ENCODE assay signal across 12 cellular contexts in the genomic region with DNA sequence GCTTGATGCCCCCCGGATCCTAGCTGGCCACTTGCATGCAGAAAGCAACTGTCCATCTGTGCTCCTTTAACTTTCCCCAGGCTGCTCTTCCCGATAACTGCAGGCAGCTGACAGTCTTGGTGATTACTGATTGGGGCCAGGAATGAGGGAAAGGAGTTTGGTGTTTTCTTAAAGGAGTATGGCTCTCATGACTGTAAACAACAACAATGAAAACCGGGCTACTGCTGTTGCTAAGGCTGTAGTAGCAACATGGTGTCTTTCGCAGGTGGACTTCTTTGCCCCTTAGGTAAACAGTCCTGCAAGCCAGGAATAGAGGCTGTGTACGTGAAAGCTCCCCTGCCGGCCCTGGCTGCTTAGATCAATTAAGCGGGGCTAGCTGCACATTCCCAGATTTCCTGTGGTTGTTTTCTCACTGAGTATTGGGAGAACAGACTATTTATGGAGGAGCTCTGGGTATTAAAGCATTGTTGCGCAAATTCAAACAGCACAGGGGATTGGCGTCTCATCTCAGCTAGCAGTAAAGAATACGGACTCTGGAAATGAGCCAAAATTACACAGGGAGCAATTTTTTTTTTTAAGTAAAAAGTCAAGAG.
DNase-seq lines count a peak whose midpoint lies in the region; TF ChIP-seq lines count a peak whose summit lies in the region.
"Had no signal": no experiment of that assay in that cellular context is flagged by ENCODE, and none has a peak within 500 bp of the region (broad histone marks: within the 10 kb centered on the region; RNA-seq: fewer than 3 reads in every experiment).

No MANE protein-coding gene starts in this region.

- WGBS in liver = 32% methylated on average over 10 of the region's 10 CpGs

- peaks cover 7% of the 10 kb centered on the region for H3K4me1 Mint-ChIP-seq in activated CD4-positive, alpha-beta T cell treated with anti-CD3 and anti-CD28 coated beads, Interleukin-2, amount 10 ng/mL, durations not matched to agents 24 days and 14 days

- BruUV-seq in A673 (replicated peaks; lab: Mats Ljungman, UMichigan) = no TSS peak

- no peaks in the 10 kb centered on the region for H3K9me3 Mint-ChIP-seq in activated CD4-positive, alpha-beta T cell treated with anti-CD3 and anti-CD28 coated beads, Interleukin-2, amount 10 ng/mL, durations not matched to agents 24 days and 14 days
- H3K9me3 Mint-ChIP-seq: natural killer cell treated with Interleukin-12 subunit alpha and Interleukin-12 subunit beta and Interleukin-15 and Interleukin-18, amount 100 ng/mL, for 72 hours had no signal

- H3K36me3 Mint-ChIP-seq in activated CD4-positive, alpha-beta T cell treated with anti-CD3 and anti-CD28 coated beads, Interleukin-2, amount 10 ng/mL, durations not matched to agents 24 days and 14 days (ENCODE audit: low read depth) = peaks cover 18% of the 10 kb centered on the region
- H3K36me3 Mint-ChIP-seq: natural killer cell treated with Interleukin-12 subunit alpha and Interleukin-12 subunit beta and Interleukin-15 and Interleukin-18, amount 100 ng/mL, for 72 hours had no signal

- H3K4me1 ChIP-seq in A673 (ENCODE audit: insufficient read depth, low read length, poor library complexity, severe bottlenecking) = peaks cover 29% of the 10 kb centered on the region
- peaks cover 0 to 45% (median 31%) of the 10 kb centered on the region in 4 donors for H3K4me1 ChIP-seq in liver (ENCODE audit: control insufficient read depth in 4 of 4, insufficient read depth in 4 of 4, low read length in 3 of 4)

- H3K9me3 ChIP-seq in A673 (ENCODE audit: low read depth, low read length, poor library complexity, severe bottlenecking) (no peaks in the 10 kb centered on the region), liver (ENCODE audit: control insufficient read depth in 4 of 4, low read length in 3 of 4) (no peaks in the 10 kb centered on the region)

- CTCF ChIA-PET in A673 (lab: Charles Lee) = no interaction called here

- TF ChIP-seq RAD21 in liver (IDR thresholded peaks at IDR 0.05) = peak in 1 of 2 donors; percentile 31

- H3K9ac ChIP-seq in liver (ENCODE audit: low read depth in 1 of 2, low read length in 2 of 2) = peak overlapping the region; percentile 4 to 36

- H3K4me3 Mint-ChIP-seq in activated CD4-positive, alpha-beta T cell treated with anti-CD3 and anti-CD28 coated beads, Interleukin-2, amount 10 ng/mL, durations not matched to agents 24 days and 14 days = no peak overlapping the region
- H3K4me3 Mint-ChIP-seq: natural killer cell treated with Interleukin-12 subunit alpha and Interleukin-12 subunit beta and Interleukin-15 and Interleukin-18, amount 100 ng/mL, for 72 hours had no signal

- no peak for TF ChIP-seq CTCF in A673 (conservative IDR thresholded peaks at IDR 0.05; ENCODE audit: low read depth, low read length)
- TF ChIP-seq CTCF in liver (IDR thresholded peaks at IDR 0.05; ENCODE audit: low read depth, low read length, missing input control) = no peak

- POLR2A ChIA-PET in A673 (lab: Charles Lee; ENCODE audit: low non-redundant PET) = no interaction called here

- DNase-seq in A673 (ENCODE audit: low spot score) = peak; percentile 80
- DNase-seq in NCI-H146 (lab: John Stamatoyannopoulos, UW) = peak; percentile 33
- no peak for DNase-seq in activated T-cell treated with anti-CD3 and anti-CD28 coated beads for 4 hours
- DNase-seq in activated CD4-positive, alpha-beta T cell treated with anti-CD3 and anti-CD28 coated beads for 48 hours = no peak
- DNase-seq in activated CD4-positive, alpha-beta T cell treated with anti-CD3 and anti-CD28 coated beads, Interleukin-2, amount 10 ng/mL, durations not matched to agents 24 days and 14 days = no peak
- DNase-seq in stimulated activated CD4-positive, alpha-beta T cell treated with anti-CD3 and anti-CD28 coated beads, Interleukin-2, amount 100 ng/mL, for 24 hours = no peak
- DNase-seq: activated CD4-positive, alpha-beta T cell treated with anti-CD3 and anti-CD28 coated beads for 1 hour; NCI-H524 treated with DMSO at 0.1 percent for 48 hours; stimulated activated naive CD4-positive, alpha-beta T cell had no signal

- H3K27ac ChIP-seq in A673 (ENCODE audit: low read depth, low read length, poor library complexity, severe bottlenecking) = peak overlapping the region; percentile 57
- peak overlapping the region; percentile 56 for H3K27ac ChIP-seq in cingulate gyrus (ENCODE audit: low read depth, low read length)
- peak overlapping the region; percentile 47 to 51 for H3K27ac ChIP-seq in liver (ENCODE audit: low read depth in 1 of 2, low read length in 2 of 2)

- intact Hi-C loops in A673 (cut with micrococcal nuclease; ENCODE audit: unreplicated experiment) = no loop called here
- intact Hi-C loops in activated CD4-positive, alpha-beta T cell treated with anti-CD3 and anti-CD28 coated beads, Interleukin-2, amount 10 ng/mL, durations not matched to agents 24 days and 14 days (cut with micrococcal nuclease) = no loop called here

- H3K27me3 ChIP-seq in A673 (replicated peaks; ENCODE audit: insufficient read depth, low read depth, low read length, poor library complexity) = no peaks in the 10 kb centered on the region
- no peaks in the 10 kb centered on the region for H3K27me3 ChIP-seq in liver (ENCODE audit: control insufficient read depth in 4 of 4, insufficient read depth in 4 of 4, low read length in 3 of 4)

- H3K36me3 ChIP-seq in A673 (ENCODE audit: insufficient read depth, low read length, poor library complexity, severe bottlenecking) = no peaks in the 10 kb centered on the region
- no peaks in the 10 kb centered on the region for H3K36me3 ChIP-seq in liver (ENCODE audit: control insufficient read depth in 4 of 4, insufficient read depth in 3 of 4, low read depth in 1 of 4, low read length in 3 of 4)

- H3K27me3 Mint-ChIP-seq in activated CD4-positive, alpha-beta T cell treated with anti-CD3 and anti-CD28 coated beads, Interleukin-2, amount 10 ng/mL, durations not matched to agents 24 days and 14 days = no peaks in the 10 kb centered on the region
- H3K27me3 Mint-ChIP-seq: natural killer cell treated with Interleukin-12 subunit alpha and Interleukin-12 subunit beta and Interleukin-15 and Interleukin-18, amount 100 ng/mL, for 72 hours had no signal

- H3K27ac Mint-ChIP-seq in activated CD4-positive, alpha-beta T cell treated with anti-CD3 and anti-CD28 coated beads, Interleukin-2, amount 10 ng/mL, durations not matched to agents 24 days and 14 days = no peak overlapping the region

- H3K4me3 ChIP-seq in A673 (ENCODE audit: low read depth, low read length, poor library complexity, severe bottlenecking) = peak overlapping the region; percentile 28
- peak overlapping the region; percentile 9 to 41 (median 29) for H3K4me3 ChIP-seq in liver (ENCODE audit: low read depth in 1 of 3, low read length in 3 of 3)

TF ChIP-seq in liver, 16 proteins besides CTCF, POLR2A, EP300 and RAD21:
- TF ChIP-seq GABPA (IDR thresholded peaks at IDR 0.05 in 1 of 2, conservative IDR thresholded peaks at IDR 0.05 in 1 of 2) = no peak
- TF ChIP-seq JUND (IDR thresholded peaks at IDR 0.05) = no peak
- TF ChIP-seq HNF4G (IDR thresholded peaks at IDR 0.05) = peak; percentile 6
- TF ChIP-seq, protein P1, sequence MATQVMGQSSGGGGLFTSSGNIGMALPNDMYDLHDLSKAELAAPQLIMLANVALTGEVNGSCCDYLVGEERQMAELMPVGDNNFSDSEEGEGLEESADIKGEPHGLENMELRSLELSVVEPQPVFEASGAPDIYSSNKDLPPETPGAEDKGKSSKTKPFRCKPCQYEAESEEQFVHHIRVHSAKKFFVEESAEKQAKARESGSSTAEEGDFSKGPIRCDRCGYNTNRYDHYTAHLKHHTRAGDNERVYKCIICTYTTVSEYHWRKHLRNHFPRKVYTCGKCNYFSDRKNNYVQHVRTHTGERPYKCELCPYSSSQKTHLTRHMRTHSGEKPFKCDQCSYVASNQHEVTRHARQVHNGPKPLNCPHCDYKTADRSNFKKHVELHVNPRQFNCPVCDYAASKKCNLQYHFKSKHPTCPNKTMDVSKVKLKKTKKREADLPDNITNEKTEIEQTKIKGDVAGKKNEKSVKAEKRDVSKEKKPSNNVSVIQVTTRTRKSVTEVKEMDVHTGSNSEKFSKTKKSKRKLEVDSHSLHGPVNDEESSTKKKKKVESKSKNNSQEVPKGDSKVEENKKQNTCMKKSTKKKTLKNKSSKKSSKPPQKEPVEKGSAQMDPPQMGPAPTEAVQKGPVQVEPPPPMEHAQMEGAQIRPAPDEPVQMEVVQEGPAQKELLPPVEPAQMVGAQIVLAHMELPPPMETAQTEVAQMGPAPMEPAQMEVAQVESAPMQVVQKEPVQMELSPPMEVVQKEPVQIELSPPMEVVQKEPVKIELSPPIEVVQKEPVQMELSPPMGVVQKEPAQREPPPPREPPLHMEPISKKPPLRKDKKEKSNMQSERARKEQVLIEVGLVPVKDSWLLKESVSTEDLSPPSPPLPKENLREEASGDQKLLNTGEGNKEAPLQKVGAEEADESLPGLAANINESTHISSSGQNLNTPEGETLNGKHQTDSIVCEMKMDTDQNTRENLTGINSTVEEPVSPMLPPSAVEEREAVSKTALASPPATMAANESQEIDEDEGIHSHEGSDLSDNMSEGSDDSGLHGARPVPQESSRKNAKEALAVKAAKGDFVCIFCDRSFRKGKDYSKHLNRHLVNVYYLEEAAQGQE (IDR thresholded peaks at IDR 0.05) = peak; percentile 26
- TF ChIP-seq RXRA (IDR thresholded peaks at IDR 0.05) = no peak
- no peak for TF ChIP-seq SP1 (IDR thresholded peaks at IDR 0.05)

Comparison
In these comparisons a context has a peak if more than half of its experiments do, and no peak if none do; other contexts are left out.
1. DNase-seq: peak in A673 (single experiment) and NCI-H146 (single experiment); none in activated T-cell treated with anti-CD3 and anti-CD28 coated beads for 4 hours (single experiment), activated CD4-positive, alpha-beta T cell treated with anti-CD3 and anti-CD28 coated beads for 48 hours (single experiment), activated CD4-positive, alpha-beta T cell treated with anti-CD3 and anti-CD28 coated beads, Interleukin-2, amount 10 ng/mL, durations not matched to agents 24 days and 14 days (single experiment) and stimulated activated CD4-positive, alpha-beta T cell treated with anti-CD3 and anti-CD28 coated beads, Interleukin-2, amount 100 ng/mL, for 24 hours (0 of 2).
2. Peak in every context shown above with its lines, with median percentiles within 50 percentile points of each other: H3K27ac ChIP-seq.